ENCODE assay signal across 13 cellular contexts in the genomic region with DNA sequence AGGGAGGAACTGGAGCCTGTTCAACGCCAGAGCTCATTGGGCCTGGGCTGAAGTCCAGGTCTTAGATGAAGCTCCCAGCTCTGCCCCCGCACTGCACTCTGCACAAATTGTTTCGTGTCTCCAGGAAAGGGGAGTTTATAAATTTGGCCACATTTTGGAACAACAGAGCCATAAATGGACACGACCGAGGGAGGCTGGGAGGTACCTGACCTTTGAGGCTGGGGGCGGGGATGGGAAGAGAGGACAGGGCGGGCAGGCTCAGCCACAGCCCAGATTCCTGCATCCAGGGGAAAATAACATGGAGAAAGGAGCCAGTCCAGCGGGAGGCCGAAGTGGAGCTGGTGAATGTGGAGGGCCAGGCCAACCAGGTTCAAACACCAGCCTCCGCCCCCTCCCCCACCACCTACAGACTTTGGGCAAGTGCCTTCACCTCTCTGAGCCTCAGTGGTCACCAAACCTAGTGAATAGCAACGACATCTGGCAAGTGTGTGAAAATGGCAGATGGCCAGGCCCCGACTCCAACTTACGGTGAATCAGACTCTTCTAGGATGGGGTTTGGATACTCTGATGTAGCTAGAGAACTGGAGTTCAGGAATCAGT. TPM values are rescaled to one million over a fixed set of nuclear protein-coding genes. Genes with fewer than 3 reads are reported as not detected.
DNase-seq lines count a peak whose midpoint lies in the region; ATAC-seq and TF ChIP-seq lines count a peak whose summit lies in the region.
"Had no signal": no experiment of that assay in that cellular context is flagged by ENCODE, and none has a peak within 500 bp of the region (broad histone marks: within the 10 kb centered on the region; RNA-seq: fewer than 3 reads in every experiment).

No MANE protein-coding gene starts in this region.

- peak overlapping the region; percentile 28 to 54 for H3K27ac ChIP-seq in lung (ENCODE audit: low read depth in 1 of 2, low read length in 1 of 2)
- H3K27ac ChIP-seq in thyroid gland, result peak overlapping the region; percentile 44 to 61 (median 61)

- 59 to 70% methylated on average over 13 of the region's 13 CpGs for WGBS in lung, 2 donors
- 55 to 57% methylated on average over 12 to 13 of the region's 13 CpGs for WGBS in thyroid gland, 2 donors

- peaks cover 0 to 2% of the 10 kb centered on the region in 2 donors for H3K9me3 ChIP-seq in lung (ENCODE audit: control insufficient read depth in 2 of 2, insufficient read depth in 1 of 2, low read length in 1 of 2)
- H3K9me3 ChIP-seq in thyroid gland, result no peaks in the 10 kb centered on the region

- intact Hi-C loops in thyroid gland (cut with DNase I), result no loop called here

- H3K4me1 ChIP-seq in lung (ENCODE audit: control insufficient read depth in 2 of 2, insufficient read depth in 2 of 2, low read length in 2 of 2) (peaks cover 3 to 8% of the 10 kb centered on the region in 2 donors), thyroid gland (peaks cover 0 to 32% of the 10 kb centered on the region in 2 donors)

- DNase-seq in NCI-H69 (lab: John Stamatoyannopoulos, UW), result peak; percentile 37
- peak; percentile 69 for DNase-seq in fibroblast of mammary gland (ENCODE audit: low read depth)
- peak; percentile 36 for DNase-seq in lung (ENCODE audit: low spot score)
- peak in 1 of 2 donors; percentile 18 for DNase-seq in thyroid gland
- no peak for DNase-seq in NCI-H510A treated with DMSO at 0.1 percent for 48 hours (lab: John Stamatoyannopoulos, UW)
- DNase-seq: activated CD4-positive, alpha-beta T cell treated with anti-CD3 and anti-CD28 coated beads, Interleukin-2, amount 50 U/mL, for 48 hours; activated naive CD4-positive, alpha-beta T cell treated with anti-CD3 and anti-CD28 coated beads, Interleukin-2, amount 10 ng/mL, durations not matched to agents 7 days and 5 days; CD4-positive, alpha-beta T cell; cortex of kidney; NCI-H146 had no signal

- no peak for TF ChIP-seq CTCF in fibroblast of mammary gland (conservative IDR thresholded peaks at IDR 0.05; ENCODE audit: control insufficient read depth, insufficient read depth, low read depth, low read length)
- TF ChIP-seq CTCF in lung (IDR thresholded peaks at IDR 0.05; ENCODE audit: control extremely low read depth, extremely low read depth), result no peak
- no peak for TF ChIP-seq CTCF in thyroid gland (IDR thresholded peaks at IDR 0.05)

- H3K4me3 ChIP-seq in fibroblast of mammary gland (ENCODE audit: control insufficient read depth, low read depth, low read length), result no peak overlapping the region
- no peak overlapping the region for H3K4me3 ChIP-seq in lung
- no peak overlapping the region for H3K4me3 ChIP-seq in thyroid gland (replicated peaks in 1 of 3)

- H3K36me3 ChIP-seq in lung (ENCODE audit: control insufficient read depth in 2 of 2, insufficient read depth in 2 of 2, low read length in 2 of 2), result no peaks in the 10 kb centered on the region
- H3K36me3 ChIP-seq in thyroid gland, result no peaks in the 10 kb centered on the region

- no peak for TF ChIP-seq POLR2A in thyroid gland (IDR thresholded peaks at IDR 0.05)

- ATAC-seq in lung (ENCODE audit: insufficient read depth, low FRiP score) (no peak), GM19452 (IDR thresholded peaks at IDR 0.05; ENCODE audit: unreplicated experiment) (no peak), HG02981 (IDR thresholded peaks at IDR 0.05; ENCODE audit: unreplicated experiment) (no peak), HG02588 (IDR thresholded peaks at IDR 0.05; ENCODE audit: unreplicated experiment) (no peak)

- H3K27me3 ChIP-seq in lung (ENCODE audit: control insufficient read depth, insufficient read depth) (no peaks in the 10 kb centered on the region), thyroid gland (no peaks in the 10 kb centered on the region)

RNA-seq across cellular contexts. Expression of gene SMTN, which starts 36.8 kb away (rescaled TPM):
- total RNA-seq in lung, result 100 to 1,000 TPM in 1 of 2 donors, 10 to 100 TPM in 1; 92.6 to 101 TPM
- 10 to 100 TPM; 30.8 to 36.8 TPM for polyA plus RNA-seq in lung
- 10 to 100 TPM; 46.2 to 60.3 (median 54.2) TPM for total RNA-seq in thyroid gland
